ENCODE assay signal across 9 cellular contexts in genomic region chr14:100827751-100828447, GRCh38. TPM values are rescaled to one million over a fixed set of nuclear protein-coding genes. Genes with fewer than 3 reads are reported as not detected.
DNase-seq lines count a peak whose midpoint lies in the region; ATAC-seq and TF ChIP-seq lines count a peak whose summit lies in the region.
"Had no signal": no experiment of that assay in that cellular context is flagged by ENCODE, and none has a peak within 500 bp of the region (broad histone marks: within the 10 kb centered on the region; RNA-seq: fewer than 3 reads in every experiment).

No MANE protein-coding gene starts in this region.

- TF ChIP-seq POLR2A in esophagus squamous epithelium (IDR thresholded peaks at IDR 0.05) (no peak), prostate gland (IDR thresholded peaks at IDR 0.05) (no peak)

- no peaks in the 10 kb centered on the region for H3K36me3 ChIP-seq in Panc1 (ENCODE audit: control insufficient read depth, insufficient read depth, low read length)
- no peaks in the 10 kb centered on the region for H3K36me3 ChIP-seq in esophagus squamous epithelium
- H3K36me3 ChIP-seq in prostate gland: no peaks in the 10 kb centered on the region

- H3K27ac ChIP-seq in Panc1 (ENCODE audit: low read length) (peak overlapping the region; percentile 39; the same call in 1 of the 2 replicates), esophagus squamous epithelium (no peak overlapping the region), prostate gland (no peak overlapping the region)

- BruUV-seq in Panc1 (replicated peaks; lab: Mats Ljungman, UMichigan): no TSS peak

- TF ChIP-seq CTCF in CD14-positive monocyte (IDR thresholded peaks at IDR 0.05) (peak; percentile 17), Panc1 (IDR thresholded peaks at IDR 0.05) (peak; percentile 66; the same call in 1 of the 2 replicates), esophagus squamous epithelium (IDR thresholded peaks at IDR 0.05) (peak in 4 of 6 experiments; percentile 7 to 64 (median 26)), prostate gland (IDR thresholded peaks at IDR 0.05) (peak in 3 of 4 experiments; percentile 22 to 49 (median 39))

- in situ Hi-C loops in Panc1 (cut with HindIII; ENCODE audit: low pct_unique_long_range_greater_than_20kb, low sequenced_read_pairs): no loop called here

- H3K27me3 ChIP-seq in Panc1 (ENCODE audit: control insufficient read depth, insufficient read depth, low read length): no peaks in the 10 kb centered on the region
- peaks cover 0 to 72% (median 2%) of the 10 kb centered on the region in 4 donors for H3K27me3 ChIP-seq in esophagus squamous epithelium
- H3K27me3 ChIP-seq in prostate gland (replicated peaks; ENCODE audit: insufficient read depth): no peaks in the 10 kb centered on the region

- H3K27me3 Mint-ChIP-seq in CD14-positive monocyte (ENCODE audit: low read depth in 3 of 3): peaks cover 50 to 53% (median 50%) of the 10 kb centered on the region in 3 donors

- ATAC-seq in Panc1 (peak; percentile 88), GM21619 (IDR thresholded peaks at IDR 0.05; ENCODE audit: unreplicated experiment) (no peak), HG03457 (IDR thresholded peaks at IDR 0.05; ENCODE audit: unreplicated experiment) (no peak), HG02588 (IDR thresholded peaks at IDR 0.05; ENCODE audit: unreplicated experiment) (no peak)

- H3K4me1 ChIP-seq in Panc1 (ENCODE audit: control insufficient read depth, insufficient read depth, low read length) (peaks cover 4% of the 10 kb centered on the region; the same call in 1 of the 2 replicates), esophagus squamous epithelium (peaks cover 0 to 18% (median 0%) of the 10 kb centered on the region in 3 donors), prostate gland (replicated peaks) (no peaks in the 10 kb centered on the region)

- H3K4me3 Mint-ChIP-seq in CD14-positive monocyte: peak overlapping the region in 1 of 2 donors; percentile 49

- peaks cover 16% of the 10 kb centered on the region for H3K4me1 Mint-ChIP-seq in CD14-positive monocyte

- intact Hi-C loops in CD14-positive monocyte (cut with micrococcal nuclease): no loop called here
- intact Hi-C loops in Panc1 (cut with micrococcal nuclease; ENCODE audit: unreplicated experiment): loop anchor here (5.0 kb wide), 1 partner anchor 161 kb away; no protein-coding TSS in a partner anchor
- intact Hi-C loops in esophagus squamous epithelium (cut with DNase I): loop anchor here (10.0 kb wide), 1 partner anchor 163 kb away; no protein-coding TSS in a partner anchor
- intact Hi-C loops in prostate gland (cut with DNase I): no loop called here

- WGBS in esophagus squamous epithelium, 2 donors: 59 to 67% methylated on average over 13 to 25 of the region's 43 CpGs
- 79% methylated on average over 31 of the region's 43 CpGs for WGBS in prostate gland

- DNase-seq in CD14-positive monocyte (ENCODE audit: low spot score): no peak
- DNase-seq in Panc1 (ENCODE audit: low read depth, low spot score): no peak
- DNase-seq in esophagus squamous epithelium (lab: John Stamatoyannopoulos, UW): no peak
- no peak for DNase-seq in prostate gland (ENCODE audit: low spot score)
- DNase-seq in NCI-H2029 treated with DMSO at 0.1 percent for 48 hours (lab: John Stamatoyannopoulos, UW): no peak
- DNase-seq: NCI-H146 had no signal

- CTCF ChIA-PET in Panc1 (lab: Charles Lee): interaction anchor here (0.8 kb wide), 1 partner anchor 27 kb away, joined by 5 read pairs; no protein-coding TSS in a partner anchor

- H3K27ac Mint-ChIP-seq in CD14-positive monocyte: no peak overlapping the region

- POLR2A ChIA-PET in Panc1 (lab: Charles Lee): no interaction called here

- H3K4me3 ChIP-seq in Panc1 (ENCODE audit: low read depth in 2 of 2, low read length in 2 of 2) (peak overlapping the region; percentile 55 to 83), esophagus squamous epithelium (peak overlapping the region in 3 of 4 donors; percentile 32 to 53 (median 41)), prostate gland (peak overlapping the region; percentile 18 to 22)

- H3K9me3 Mint-ChIP-seq in CD14-positive monocyte: peaks cover 19 to 36% (median 26%) of the 10 kb centered on the region in 7 donors

- no peaks in the 10 kb centered on the region for H3K9me3 ChIP-seq in Panc1 (ENCODE audit: control insufficient read depth, insufficient read depth, low read depth, low read length)
- peaks cover 0 to 7% (median 0%) of the 10 kb centered on the region in 3 donors for H3K9me3 ChIP-seq in esophagus squamous epithelium
- H3K9me3 ChIP-seq in prostate gland: no peaks in the 10 kb centered on the region

- H3K36me3 Mint-ChIP-seq in CD14-positive monocyte: peaks cover 2 to 4% of the 10 kb centered on the region in 2 donors

RNA-seq across cellular contexts. Expression of gene MEG3, which starts 2.0 kb away (rescaled TPM):
- not detected for polyA plus RNA-seq in CD14-positive monocyte
- total RNA-seq in Panc1 (2021; ENCODE audit: unreplicated experiment): 62.4 TPM
- polyA plus RNA-seq in Panc1 (2012; ENCODE audit: insufficient read length): 35.4 TPM
- 10 to 100 TPM in 1 of 4 donors, 1 to 10 TPM in 3; 1.2 to 18.9 (median 3.5) TPM for total RNA-seq in esophagus squamous epithelium
- 100 to 1,000 TPM in 1 of 2 donors, 10 to 100 TPM in 1; 21.9 to 135 TPM for total RNA-seq in prostate gland

Comparison
In these comparisons a context has a peak if more than half of its experiments do, and no peak if none do; other contexts are left out.
1. intact Hi-C loops: an anchor here in Panc1 (5.0 kb wide) and esophagus squamous epithelium (10.0 kb wide); none called in CD14-positive monocyte and prostate gland.